In genomic region chr2:114057638-114058037, GRCh38 we compare ENCODE assay signal across 2 cellular contexts.
"Had no signal": no experiment of that assay in that cellular context is flagged by ENCODE, and none has a peak within 500 bp of the region (broad histone marks: within the 10 kb centered on the region; RNA-seq: fewer than 3 reads in every experiment).

No MANE protein-coding gene starts in this region.

- H3K4me3 ChIP-seq: GM12878 had no signal

- DNase-seq: GDM1 had no signal

- ATAC-seq: GM12878 had no signal
